In genomic region chr15:66855039-66855438, GRCh38 we compare ENCODE assay signal across 15 cellular contexts.
"Had no signal": no experiment of that assay in that cellular context is flagged by ENCODE, and none has a peak within 500 bp of the region (broad histone marks: within the 10 kb centered on the region; RNA-seq: fewer than 3 reads in every experiment).

No MANE protein-coding gene starts in this region.

- DNase-seq: effector CD8-positive, alpha-beta T cell; hypothalamus; kidney glomerular epithelial cell; mucosa of descending colon; naive thymus-derived CD8-positive, alpha-beta T cell; small intestine; stimulated activated CD4-positive, alpha-beta T cell treated with anti-CD3 and anti-CD28 coated beads, Interleukin-2, amount 100 ng/mL, for 48 hours; stimulated activated naive CD4-positive, alpha-beta T cell treated with Interleukin-2 at 50 U/mL for 16 hours had no signal

- FAIRE-seq: frontal cortex, islet of Langerhans, small intestine, urothelium cell line had no signal

- H3K27ac ChIP-seq: colonic mucosa, dorsolateral prefrontal cortex, heart left ventricle had no signal

- H3K36me3 ChIP-seq: colonic mucosa had no signal

- H3K4me3 ChIP-seq: colonic mucosa, dorsolateral prefrontal cortex, heart left ventricle, mucosa of descending colon had no signal

- H3K27me3 ChIP-seq: colonic mucosa, dorsolateral prefrontal cortex, heart left ventricle had no signal

- H3K9me3 ChIP-seq: colonic mucosa, heart left ventricle, mucosa of descending colon had no signal

- H3K4me3 Mint-ChIP-seq: naive thymus-derived CD8-positive, alpha-beta T cell; neural crest cell had no signal

- H3K36me3 Mint-ChIP-seq: naive thymus-derived CD8-positive, alpha-beta T cell had no signal

- ATAC-seq: heart left ventricle; mucosa of descending colon; naive thymus-derived CD8-positive, alpha-beta T cell had no signal

- H3K9me3 Mint-ChIP-seq: naive thymus-derived CD8-positive, alpha-beta T cell; neural crest cell had no signal
